ENCODE assay signal across 8 cellular contexts in the genomic region with DNA sequence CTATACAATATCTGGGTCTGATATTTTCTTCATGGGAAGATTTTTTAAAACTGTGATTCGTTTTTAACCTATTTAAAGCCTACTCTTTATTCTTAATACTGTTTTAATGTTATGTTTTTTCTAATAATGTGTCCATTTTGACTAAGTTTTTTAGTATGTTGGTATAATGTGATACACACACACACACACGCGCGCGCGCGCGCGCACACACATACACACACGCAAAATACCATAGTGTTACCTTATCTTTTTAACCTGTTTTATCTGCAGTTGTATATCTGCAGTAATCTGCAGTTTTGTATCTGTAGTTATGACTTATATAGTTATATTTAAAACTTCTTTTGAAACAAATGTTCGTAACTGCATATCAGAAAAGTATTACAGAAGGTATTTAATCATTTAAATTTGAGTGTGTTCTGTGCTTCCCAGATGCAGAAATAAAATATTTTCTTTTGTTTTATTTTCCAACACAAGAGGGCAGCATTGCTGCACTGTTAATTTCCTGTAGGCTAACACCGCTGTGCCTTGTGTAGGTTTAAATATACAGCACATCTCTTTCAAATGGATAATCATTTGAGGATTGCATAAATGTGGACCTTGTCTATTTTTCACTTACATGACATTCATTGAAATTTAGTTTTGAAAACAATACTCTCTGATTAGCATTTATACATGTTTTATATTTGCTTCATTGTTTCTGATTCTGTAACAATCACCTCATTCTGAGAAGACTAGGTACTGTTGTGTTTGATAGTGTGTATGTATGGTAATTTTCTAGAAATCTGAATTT.
DNase-seq lines count a peak whose midpoint lies in the region; ATAC-seq and TF ChIP-seq lines count a peak whose summit lies in the region.

No MANE protein-coding gene starts in this region.

- H3K4me3 ChIP-seq in GM12865 (ENCODE audit: low read depth, low read length) (no peak overlapping the region), adipocyte (ENCODE audit: low read length) (no peak overlapping the region), right atrium auricular region (no peak overlapping the region), spleen (no peak overlapping the region)

- H3K9ac ChIP-seq in adipocyte (ENCODE audit: low read length): no peak overlapping the region

- TF ChIP-seq POLR2A in spleen (IDR thresholded peaks at IDR 0.05): no peak

- intact Hi-C loops in spleen (cut with DNase I; ENCODE audit: low total_unique reads): loop anchor here (5.0 kb wide), 1 partner anchor 284 kb away; no protein-coding TSS in a partner anchor

- H3K36me3 ChIP-seq in adipocyte (ENCODE audit: control insufficient read depth, insufficient read depth, low read length, severe bottlenecking) (no peaks in the 10 kb centered on the region), right atrium auricular region (no peaks in the 10 kb centered on the region), spleen (no peaks in the 10 kb centered on the region)

- no peaks in the 10 kb centered on the region for H3K9me3 ChIP-seq in adipocyte (ENCODE audit: control insufficient read depth, low read length)
- H3K9me3 ChIP-seq in right atrium auricular region: no peaks in the 10 kb centered on the region
- H3K9me3 ChIP-seq in spleen: no peaks in the 10 kb centered on the region

- peak; percentile 59 for ATAC-seq in HG02981 (IDR thresholded peaks at IDR 0.05; ENCODE audit: unreplicated experiment)

- DNase-seq in Ammon's horn (ENCODE audit: low spot score) (peak; percentile 64), GM12865 (ENCODE audit: low read depth) (peak; percentile 53), NCI-H345 treated with DMSO at 0.1 percent for 48 hours (lab: John Stamatoyannopoulos, UW; ENCODE audit: unreplicated experiment) (peak; percentile 59), adipocyte (ENCODE audit: low read depth) (peak; percentile 80), right atrium auricular region (ENCODE audit: low spot score) (no peak), spleen (no peak), GM19240 (ENCODE audit: insufficient read length, low spot score) (no peak)

- WGBS in spleen, 5 donors: 52 to 57% (median 55%) methylated on average over 12 of the region's 12 CpGs

- H3K27ac ChIP-seq in right atrium auricular region (no peak overlapping the region), spleen (no peak overlapping the region)

- peak; percentile 41 for TF ChIP-seq CTCF in GM12865 (IDR thresholded peaks at IDR 0.05; ENCODE audit: insufficient read depth, low read depth, low read length, missing control alignments)
- TF ChIP-seq CTCF in right atrium auricular region (IDR thresholded peaks at IDR 0.05): peak; percentile 24 to 83
- peak in 9 of 11 experiments; percentile 26 to 72 (median 55) for TF ChIP-seq CTCF in spleen (IDR thresholded peaks at IDR 0.05 in 8 of 11, conservative IDR thresholded peaks at IDR 0.05 in 3 of 11)

- H3K27me3 ChIP-seq in adipocyte (replicated peaks; ENCODE audit: control insufficient read depth, insufficient read depth, low read length): no peaks in the 10 kb centered on the region
- H3K27me3 ChIP-seq in right atrium auricular region: no peaks in the 10 kb centered on the region
- no peaks in the 10 kb centered on the region for H3K27me3 ChIP-seq in spleen (replicated peaks in 1 of 7)

- peaks cover 7% of the 10 kb centered on the region for H3K4me1 ChIP-seq in adipocyte (ENCODE audit: control insufficient read depth, insufficient read depth, low read length)
- H3K4me1 ChIP-seq in right atrium auricular region: no peaks in the 10 kb centered on the region
- H3K4me1 ChIP-seq in spleen: peaks cover 0 to 4% (median 0%) of the 10 kb centered on the region in 6 donors

Comparison
In these comparisons a context has a peak if more than half of its experiments do, and no peak if none do; other contexts are left out.
1. DNase-seq: peak in Ammon's horn (single experiment), GM12865 (single experiment), NCI-H345 treated with DMSO at 0.1 percent for 48 hours (single experiment) and adipocyte (single experiment); none in right atrium auricular region (single experiment), spleen (single experiment) and GM19240 (single experiment).
2. Peak in every context shown above with its lines, with median percentiles within 50 percentile points of each other: CTCF ChIP-seq.